In the genomic region with DNA sequence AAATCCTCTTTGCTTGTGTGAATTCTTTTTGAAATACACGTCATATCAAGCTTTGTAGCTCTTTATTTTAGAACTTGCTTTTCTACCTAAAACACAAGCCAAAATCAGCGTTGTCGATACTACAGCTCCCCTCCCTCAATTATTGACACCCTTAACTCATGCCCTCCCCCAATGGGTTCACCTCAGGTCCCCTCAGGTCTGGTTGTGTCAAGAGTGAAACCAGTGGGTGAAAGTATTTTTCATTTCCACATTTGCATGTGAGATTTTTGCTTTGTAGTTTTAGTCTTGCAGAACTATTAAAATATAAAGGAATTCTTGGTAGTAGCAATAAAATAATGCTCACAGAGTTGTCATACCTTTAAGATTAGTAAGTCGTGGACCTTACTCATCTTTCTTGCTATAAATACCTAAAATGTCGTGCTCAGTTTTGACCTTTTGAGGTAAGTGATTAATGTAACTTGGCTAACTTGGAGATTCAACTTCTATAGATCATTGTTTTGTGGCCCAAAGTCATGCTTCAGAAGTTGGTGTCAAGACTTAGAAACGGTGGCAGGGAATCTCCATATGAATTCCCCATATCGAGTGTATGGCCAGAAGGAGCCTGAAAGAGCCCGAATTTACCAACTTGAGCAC, we compare ENCODE assay signal across 8 cellular contexts. TPM values are rescaled to one million over a fixed set of nuclear protein-coding genes. Genes with fewer than 3 reads are reported as not detected.
DNase-seq lines count a peak whose midpoint lies in the region; ATAC-seq and TF ChIP-seq lines count a peak whose summit lies in the region.

No MANE protein-coding gene starts in this region.

- no peaks in the 10 kb centered on the region; the same call in 1 of the 2 replicates for H3F3A ChIP-seq in OCI-LY1 (ENCODE audit: insufficient read depth, low read length)

- no peaks in the 10 kb centered on the region for H4K20me1 ChIP-seq in OCI-LY1 (ENCODE audit: insufficient read depth, low read length)

- no peaks in the 10 kb centered on the region for H3K36me3 ChIP-seq in OCI-LY1 (ENCODE audit: insufficient read depth, low read length)

- no peaks in the 10 kb centered on the region for H3K9me3 Mint-ChIP-seq in CD14-positive monocyte

- H3K4me3 Mint-ChIP-seq in CD14-positive monocyte = peak overlapping the region; percentile 47 to 96

- H3K27ac Mint-ChIP-seq in CD14-positive monocyte = no peak overlapping the region

- H3K27me3 Mint-ChIP-seq in CD14-positive monocyte (ENCODE audit: low read depth in 3 of 3) = no peaks in the 10 kb centered on the region

- no peaks in the 10 kb centered on the region for H3K9me3 ChIP-seq in OCI-LY1 (ENCODE audit: low read length)

- H3K9ac ChIP-seq in OCI-LY1 (ENCODE audit: low read length) = peak overlapping the region; percentile 71; the same call in 1 of the 2 replicates

- no peak for DNase-seq in CD14-positive monocyte (ENCODE audit: low spot score)
- DNase-seq in foreskin fibroblast = peak; percentile 41 to 66
- DNase-seq in Kasumi-1 (lab: John Stamatoyannopoulos, UW) = no peak
- DNase-seq in NCI-H510A treated with DMSO at 0.1 percent for 48 hours (lab: John Stamatoyannopoulos, UW) = no peak
- no peak for DNase-seq in stimulated activated naive CD4-positive, alpha-beta T cell (lab: John Stamatoyannopoulos, UW)
- DNase-seq in NCI-H128 (lab: John Stamatoyannopoulos, UW; ENCODE audit: unreplicated experiment) = no peak

- ATAC-seq in GM21515 (IDR thresholded peaks at IDR 0.05; ENCODE audit: unreplicated experiment) = peak; percentile 31

- no peak for TF ChIP-seq CTCF in CD14-positive monocyte (IDR thresholded peaks at IDR 0.05)
- TF ChIP-seq CTCF in OCI-LY1 (IDR thresholded peaks at IDR 0.05; ENCODE audit: low read length) = no peak
- TF ChIP-seq CTCF in foreskin fibroblast (IDR thresholded peaks at IDR 0.05; ENCODE audit: low read depth, low read length) = no peak

- H3K4me1 Mint-ChIP-seq in CD14-positive monocyte = peaks cover 25% of the 10 kb centered on the region

- H3K36me3 Mint-ChIP-seq in CD14-positive monocyte = no peaks in the 10 kb centered on the region

- H3K27me3 ChIP-seq in OCI-LY1 (ENCODE audit: insufficient read depth, low read length) = no peaks in the 10 kb centered on the region

- 0 out of 2 replicates have a peak, but pooled peaks cover 3% of the 10 kb centered on the region for H3K79me2 ChIP-seq in OCI-LY1 (ENCODE audit: insufficient read depth, low read length)

- H2AFZ ChIP-seq in OCI-LY1 (ENCODE audit: low read length) = no peak overlapping the region

- peak overlapping the region; percentile 90 for H3K4me2 ChIP-seq in OCI-LY1 (ENCODE audit: low read length)

- no peaks in the 10 kb centered on the region for H3K9me2 ChIP-seq in OCI-LY1 (ENCODE audit: low read depth, low read length)

- peaks cover 20% of the 10 kb centered on the region for H3K4me1 ChIP-seq in OCI-LY1 (ENCODE audit: insufficient read depth, low read length, severe bottlenecking)

- peak overlapping the region; percentile 69 for H3K4me3 ChIP-seq in OCI-LY1 (ENCODE audit: low read depth, low read length, poor library complexity, severe bottlenecking)
- peak overlapping the region; percentile 66 to 88 for H3K4me3 ChIP-seq in foreskin fibroblast (ENCODE audit: low read depth in 1 of 2, low read length in 2 of 2)

- intact Hi-C loops in CD14-positive monocyte (cut with micrococcal nuclease) = no loop called here

- H3K27ac ChIP-seq in OCI-LY1 (ENCODE audit: low read depth, low read length, poor library complexity, severe bottlenecking) = no peak overlapping the region

RNA-seq across cellular contexts. Expression of a gene that starts 1.7 kb away (rescaled TPM):
- 1 to 10 TPM; 1.6 to 1.8 TPM for polyA plus RNA-seq in CD14-positive monocyte

Comparison
In these comparisons a context has a peak if more than half of its experiments do, and no peak if none do; other contexts are left out.
1. DNase-seq: peak in foreskin fibroblast (2 of 2); none in CD14-positive monocyte (single experiment), Kasumi-1 (0 of 2), NCI-H510A treated with DMSO at 0.1 percent for 48 hours (single experiment), stimulated activated naive CD4-positive, alpha-beta T cell (0 of 6) and NCI-H128 (single experiment).